1 cellular context compared by ENCODE assay signal in genomic region chr9:70258692-70259511, GRCh38.
A peak's percentile ranks its signal among the peaks of the same experiment; 100 is the strongest.
TF ChIP-seq lines count a peak whose summit lies in the region.

Gene SMC5, plus strand, starts transcription at chr9:70258978. Its CDS starts 101 bp downstream, at chr9:70259079.

TF ChIP-seq in HepG2, 621 proteins besides CTCF, POLR2A, EP300 and RAD21 (continued from another document):
- TF ChIP-seq E2F2 (CRISPR knock-in tag; IDR thresholded peaks at IDR 0.05; ENCODE audit: borderline replicate concordance) = no peak
- TF ChIP-seq FOXO4 (CRISPR knock-in tag; conservative IDR thresholded peaks at IDR 0.05) = no peak
- no peak for TF ChIP-seq ZBTB33 (CRISPR knock-in tag; IDR thresholded peaks at IDR 0.05)
- TF ChIP-seq RORA (CRISPR knock-in tag; IDR thresholded peaks at IDR 0.05) = no peak
- TF ChIP-seq ZEB1 (IDR thresholded peaks at IDR 0.05; ENCODE audit: insufficient replicate concordance, low read depth) = no peak
- no peak for TF ChIP-seq ZNF7 (CRISPR knock-in tag; IDR thresholded peaks at IDR 0.05)
- TF ChIP-seq HNRNPUL1 (IDR thresholded peaks at IDR 0.05; ENCODE audit: low read depth, low read length) = no peak
- TF ChIP-seq SMAD1 (CRISPR knock-in tag; IDR thresholded peaks at IDR 0.05; ENCODE audit: borderline replicate concordance, low read depth) = 0 out of 2 replicates have a peak, but pooled peaks have one; percentile 36
- peak; percentile 79; the same call in 1 of the 2 replicates for TF ChIP-seq ZNF772 (CRISPR knock-in tag; IDR thresholded peaks at IDR 0.05)
- TF ChIP-seq ZNF121 (CRISPR knock-in tag; IDR thresholded peaks at IDR 0.05) = no peak
- TF ChIP-seq MEIS2 (CRISPR knock-in tag; IDR thresholded peaks at IDR 0.05) = 0 out of 2 replicates have a peak, but pooled peaks have one; percentile 48
- TF ChIP-seq ZFP37 (CRISPR knock-in tag; IDR thresholded peaks at IDR 0.05; ENCODE audit: borderline replicate concordance) = 0 out of 2 replicates have a peak, but pooled peaks have one; percentile 16
- peak; percentile 48; the same call in 1 of the 2 replicates for TF ChIP-seq KDM5A (IDR thresholded peaks at IDR 0.05; ENCODE audit: borderline replicate concordance, low read length)
- no peak; the same call in 1 of the 2 replicates for TF ChIP-seq ZNF598 (CRISPR knock-in tag; IDR thresholded peaks at IDR 0.05; ENCODE audit: borderline replicate concordance)
- no peak for TF ChIP-seq ZSCAN12 (CRISPR knock-in tag; IDR thresholded peaks at IDR 0.05)
- no peak for TF ChIP-seq HNF4A (CRISPR knock-in tag; IDR thresholded peaks at IDR 0.05)
- no peak for TF ChIP-seq PREB (CRISPR knock-in tag; IDR thresholded peaks at IDR 0.05)
- peak; percentile 44; the same call in 1 of the 2 replicates for TF ChIP-seq GFI1 (CRISPR knock-in tag; IDR thresholded peaks at IDR 0.05; ENCODE audit: borderline replicate concordance)
- TF ChIP-seq PHF20 (CRISPR knock-in tag; IDR thresholded peaks at IDR 0.05) = peak; percentile 73
- TF ChIP-seq FOXA1 (IDR thresholded peaks at IDR 0.05) = no peak
- TF ChIP-seq FOXA1 (CRISPR knock-in tag; IDR thresholded peaks at IDR 0.05) = no peak; the same call in 1 of the 2 replicates
- TF ChIP-seq ISL2 (CRISPR knock-in tag; IDR thresholded peaks at IDR 0.05) = no peak; the same call in 1 of the 2 replicates
- TF ChIP-seq ZBTB3 (CRISPR knock-in tag; IDR thresholded peaks at IDR 0.05; ENCODE audit: borderline replicate concordance, low read depth) = 0 out of 2 replicates have a peak, but pooled peaks have one; percentile 57
- TF ChIP-seq ZNF275 (CRISPR knock-in tag; IDR thresholded peaks at IDR 0.05; ENCODE audit: borderline replicate concordance) = peak; percentile 81; the same call in 1 of the 2 replicates
- no peak for TF ChIP-seq PRPF4 (IDR thresholded peaks at IDR 0.05; ENCODE audit: low read depth, low read length, poor library complexity, severe bottlenecking)
- TF ChIP-seq ZBTB25 (CRISPR knock-in tag; IDR thresholded peaks at IDR 0.05) = no peak
- no peak for TF ChIP-seq RNF2 (conservative IDR thresholded peaks at IDR 0.05; ENCODE audit: low read depth)
- no peak for TF ChIP-seq ZNF264 (CRISPR knock-in tag; IDR thresholded peaks at IDR 0.05)
- no peak for TF ChIP-seq RFX3 (CRISPR knock-in tag; IDR thresholded peaks at IDR 0.05)
- TF ChIP-seq ZNF281 (CRISPR knock-in tag; IDR thresholded peaks at IDR 0.05; ENCODE audit: borderline replicate concordance) = peak; percentile 18; the same call in 1 of the 2 replicates
- peak; percentile 35 for TF ChIP-seq ZBTB7B (CRISPR knock-in tag; IDR thresholded peaks at IDR 0.05)
- peak; percentile 72; the same call in 1 of the 2 replicates for TF ChIP-seq ZNF101 (CRISPR knock-in tag; IDR thresholded peaks at IDR 0.05; ENCODE audit: borderline replicate concordance, low read depth)
